Comparison of ENCODE assay signal across 24 cellular contexts in the genomic region with DNA sequence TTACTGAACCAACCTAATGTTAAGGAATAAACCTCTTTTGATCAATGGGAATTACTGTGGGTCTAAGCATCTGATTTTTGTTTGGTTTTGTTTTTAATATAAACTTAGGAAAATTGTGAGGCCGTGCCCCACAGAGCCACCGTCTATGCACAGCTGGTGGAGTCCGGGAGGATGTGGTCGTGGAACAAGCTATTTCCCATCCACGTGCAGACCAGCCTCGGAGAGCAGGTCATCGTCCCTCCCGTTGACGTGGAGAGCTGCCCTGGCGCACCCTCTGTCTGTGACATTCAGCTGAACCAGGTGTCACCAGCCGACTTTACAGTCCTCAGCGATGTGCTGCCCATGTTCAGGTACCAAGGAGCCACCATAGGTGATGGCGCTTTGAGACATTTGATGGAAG.
"Had no signal": no experiment of that assay in that cellular context is flagged by ENCODE, and none has a peak within 500 bp of the region (broad histone marks: within the 10 kb centered on the region; RNA-seq: fewer than 3 reads in every experiment).

No MANE protein-coding gene starts in this region.

- H3K9ac ChIP-seq: neural progenitor cell, parathyroid adenoma had no signal

- H3K79me2 ChIP-seq: hepatocyte had no signal

- H3K4me2 ChIP-seq: hepatocyte, neural progenitor cell had no signal

- H3K4me3 ChIP-seq: hepatocyte, left lung, lung, neural progenitor cell, skin epidermis, transverse colon, upper lobe of left lung, vagina had no signal

- DNase-seq: left colon; left lung; mesendoderm; naive B cell; natural killer cell; nephron progenitor cell; occipital lobe; right cardiac atrium; stimulated activated CD4-positive, alpha-beta T cell treated with anti-CD3 and anti-CD28 coated beads, Interleukin-4, amount 100 ng/mL, for 24 hours; stimulated activated naive CD4-positive, alpha-beta T cell treated with Interleukin-2 at 50 U/mL for 16 hours; stimulated activated naive CD8-positive, alpha-beta T cell treated with anti-CD3 and anti-CD28 coated beads, Interleukin-15, amount 100 ng/mL, for 72 hours; substantia nigra; transverse colon; upper lobe of left lung had no signal

- H3K9me3 ChIP-seq: left lung, neutrophil, transverse colon, upper lobe of left lung, vagina had no signal

- H3K4me1 ChIP-seq: neural progenitor cell, parathyroid adenoma, transverse colon, upper lobe of left lung, vagina had no signal

- H3K27me3 ChIP-seq: hepatocyte, left lung, neural progenitor cell, neutrophil, transverse colon, upper lobe of left lung, vagina had no signal

- ATAC-seq: left colon; left lung; natural killer cell; right cardiac atrium; sciatic nerve; stimulated activated memory B cell treated with anti-CD40 and anti-IgM and Interleukin-4, amounts not matched to agents 10 μg/mL and 1 μg/mL and 100 μg/mL, for 72 hours; stimulated activated naive CD8-positive, alpha-beta T cell treated with anti-CD3 and anti-CD28 coated beads, Interleukin-15, amount 100 ng/mL, for 72 hours had no signal

- FAIRE-seq: keratinocyte had no signal

- H2AFZ ChIP-seq: hepatocyte, neural progenitor cell, parathyroid adenoma had no signal

- H3K36me3 ChIP-seq: neural progenitor cell had no signal

- H3K27ac ChIP-seq: hepatocyte, left lung, neural progenitor cell, neutrophil, parathyroid adenoma, skin epidermis, transverse colon, upper lobe of left lung, vagina had no signal
